33 cellular contexts compared by ENCODE assay signal in the genomic region with DNA sequence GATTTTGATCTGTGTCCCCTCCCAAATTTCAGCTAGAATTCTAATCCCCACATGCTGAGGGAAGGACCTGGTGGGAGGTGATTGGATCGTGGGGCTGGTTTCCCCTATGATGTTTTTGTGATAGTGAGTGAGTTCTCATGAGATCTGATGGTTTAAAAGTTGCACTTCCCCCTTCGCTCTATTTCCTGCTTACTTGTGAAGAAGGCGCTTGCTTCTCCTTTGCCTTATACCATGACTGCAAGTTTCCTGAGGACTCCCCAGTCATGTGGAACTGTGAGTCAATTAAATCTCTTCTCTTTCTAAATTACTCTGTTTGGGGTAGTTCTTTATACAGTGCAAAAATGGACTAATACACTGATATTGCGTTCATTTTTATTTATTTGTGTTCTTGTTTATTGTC.
"Had no signal": no experiment of that assay in that cellular context is flagged by ENCODE, and none has a peak within 500 bp of the region (broad histone marks: within the 10 kb centered on the region; RNA-seq: fewer than 3 reads in every experiment).

No MANE protein-coding gene starts in this region.

- H3K4me3 Mint-ChIP-seq: activated CD4-positive, alpha-beta memory T cell treated with anti-CD3 and anti-CD28 coated beads for 36 hours; activated naive CD4-positive, alpha-beta T cell treated with anti-CD3 and anti-CD28 coated beads, Interleukin-2, amount 10 ng/mL, durations not matched to agents 7 days and 5 days; activated naive CD8-positive, alpha-beta T cell; activated naive CD8-positive, alpha-beta T cell treated with anti-CD3 and anti-CD28 coated beads, Interleukin-2, amount 50 U/mL, for 24 hours; activated T-cell treated with anti-CD3 and anti-CD28 coated beads, Interleukin-2, amount 50 U/mL, for 4 hours; brain had no signal

- H3K4me3 ChIP-seq: SJCRH30, SK-N-MC had no signal

- ATAC-seq: activated CD4-positive, CD25-positive, alpha-beta regulatory T cell treated with anti-CD3 and anti-CD28 coated beads, Interleukin-2, amount 50 U/mL, for 24 hours; activated naive CD8-positive, alpha-beta T cell treated with anti-CD3 and anti-CD28 coated beads, Interleukin-2, amount 50 U/mL, for 24 hours; activated T-cell treated with anti-CD3 and anti-CD28 coated beads, Interleukin-2, amount 50 U/mL, for 4 hours had no signal

- H3K27ac ChIP-seq: KMS-11, SJCRH30, SK-N-MC had no signal

- H3K4me1 ChIP-seq: SJCRH30 had no signal

- H3K36me3 Mint-ChIP-seq: activated CD4-positive, alpha-beta memory T cell treated with anti-CD3 and anti-CD28 coated beads for 36 hours; activated naive CD4-positive, alpha-beta T cell treated with anti-CD3 and anti-CD28 coated beads, Interleukin-2, amount 10 ng/mL, durations not matched to agents 7 days and 5 days; activated naive CD8-positive, alpha-beta T cell; brain had no signal

- DNase-seq: activated CD4-positive, alpha-beta memory T cell treated with anti-CD3 and anti-CD28 coated beads for 36 hours; activated CD4-positive, alpha-beta T cell treated with anti-CD3 and anti-CD28 coated beads for 4 hours; activated CD4-positive, alpha-beta T cell treated with anti-CD3 and anti-CD28 coated beads, Interleukin-2, amount 50 U/mL, for 1 hour; activated CD8-positive, alpha-beta memory T cell treated with anti-CD3 and anti-CD28 coated beads, Interleukin-2, amount 50 U/mL, for 4 hours; activated effector memory CD4-positive, alpha-beta T cell treated with Interleukin-2 at 50 U/mL for 16 hours; activated naive CD4-positive, alpha-beta T cell treated with anti-CD3 and anti-CD28 coated beads, Interleukin-2, amount 10 ng/mL, durations not matched to agents 7 days and 5 days; activated naive CD8-positive, alpha-beta T cell treated with anti-CD3 and anti-CD28 coated beads, Interleukin-2, amount 50 U/mL, for 24 hours; activated T-cell treated with anti-CD3 and anti-CD28 coated beads for 4 hours; activated T-cell treated with anti-CD3 and anti-CD28 coated beads, Interleukin-2, amount 50 U/mL, for 4 hours; anterior cingulate cortex; caudate nucleus; cerebellar nuclear complex; MV-4-11; NCI-H1092 treated with DMSO at 0.1 percent for 48 hours; NCI-H1417; NCI-H146; NCI-H187; NCI-H2029 treated with DMSO at 0.1 percent for 48 hours; NCI-H2107; NCI-H2171; NCI-H510A; NCI-H526; NCI-H748 treated with DMSO at 0.1 percent for 48 hours; NK-92 treated with Interleukin-12 subunit alpha and Interleukin-12 subunit beta, amount 100 ng/mL, for 24 hours; OCI-M1; SHP77; SJCRH30; T1000 had no signal

- H3K27me3 ChIP-seq: SJCRH30 had no signal

- H3K9ac ChIP-seq: KMS-11 had no signal

- H3K9me3 Mint-ChIP-seq: brain had no signal

- H3K27ac Mint-ChIP-seq: activated CD4-positive, alpha-beta memory T cell treated with anti-CD3 and anti-CD28 coated beads for 36 hours; activated naive CD4-positive, alpha-beta T cell treated with anti-CD3 and anti-CD28 coated beads, Interleukin-2, amount 10 ng/mL, durations not matched to agents 7 days and 5 days; activated naive CD8-positive, alpha-beta T cell; activated naive CD8-positive, alpha-beta T cell treated with anti-CD3 and anti-CD28 coated beads, Interleukin-2, amount 50 U/mL, for 24 hours; brain had no signal

- H3K27me3 Mint-ChIP-seq: activated CD4-positive, alpha-beta memory T cell treated with anti-CD3 and anti-CD28 coated beads for 36 hours; activated naive CD4-positive, alpha-beta T cell treated with anti-CD3 and anti-CD28 coated beads, Interleukin-2, amount 10 ng/mL, durations not matched to agents 7 days and 5 days; activated naive CD8-positive, alpha-beta T cell; activated naive CD8-positive, alpha-beta T cell treated with anti-CD3 and anti-CD28 coated beads, Interleukin-2, amount 50 U/mL, for 24 hours had no signal

- H3K4me2 ChIP-seq: KMS-11 had no signal

- H3K4me1 Mint-ChIP-seq: activated naive CD4-positive, alpha-beta T cell treated with anti-CD3 and anti-CD28 coated beads, Interleukin-2, amount 10 ng/mL, durations not matched to agents 7 days and 5 days; activated naive CD8-positive, alpha-beta T cell treated with anti-CD3 and anti-CD28 coated beads, Interleukin-2, amount 50 U/mL, for 24 hours; brain had no signal
